ENCODE assay signal across 23 cellular contexts in genomic region chr14:80978403-80978802, GRCh38. TPM values are rescaled to one million over a fixed set of nuclear protein-coding genes. Genes with fewer than 3 reads are reported as not detected.
A peak's percentile ranks its signal among the peaks of the same experiment; 100 is the strongest.
DNase-seq lines count a peak whose midpoint lies in the region; ATAC-seq and TF ChIP-seq lines count a peak whose summit lies in the region.
"Had no signal": no experiment of that assay in that cellular context is flagged by ENCODE, and none has a peak within 500 bp of the region (broad histone marks: within the 10 kb centered on the region; RNA-seq: fewer than 3 reads in every experiment).

No MANE protein-coding gene starts in this region.

- no peaks in the 10 kb centered on the region for H3K36me3 ChIP-seq in upper lobe of left lung
- H3K36me3 ChIP-seq: pancreas had no signal

- H3K4me3 Mint-ChIP-seq in activated T-cell treated with anti-CD3 and anti-CD28 coated beads, Interleukin-2, amount 50 U/mL, for 72 hours, result peak overlapping the region in 1 of 2 donors; percentile 45
- H3K4me3 Mint-ChIP-seq in T-cell, result no peak overlapping the region
- H3K4me3 Mint-ChIP-seq: activated B cell treated with CpG ODN at 0.5 μM for 24 hours; activated T-helper 1 cell treated with anti-CD3 and anti-CD28 coated beads, Interleukin-12 subunit alpha, Interleukin-12 subunit beta, Interleukin-2, Interleukin-4 antibody, amounts not matched to agents 30 ng/mL and 10 ng/mL and 1 ng/mL, durations not matched to agents 14 hours and 24 hours and 36 hours; naive B cell had no signal

- H3K27ac ChIP-seq in upper lobe of left lung, result no peak overlapping the region
- H3K27ac ChIP-seq: hepatocyte, pancreas, RWPE1 had no signal

- POLR2A ChIA-PET in T-cell (lab: Charles Lee), result interaction anchor here in 1 of 2 donors (0.6 to 1.5 kb wide), 2 partner anchors 14 to 241 kb away, joined by 3 to 7 read pairs; no protein-coding TSS in a partner anchor

- TF ChIP-seq POLR2A in upper lobe of left lung (IDR thresholded peaks at IDR 0.05), result no peak

- H3K9me3 ChIP-seq in upper lobe of left lung, result no peaks in the 10 kb centered on the region
- H3K9me3 ChIP-seq: pancreas had no signal

- ATAC-seq in activated T-cell treated with anti-CD3 and anti-CD28 coated beads, Interleukin-2, amount 50 U/mL, for 72 hours (replicated peaks in 1 of 2), result peak; percentile 77 to 78
- peak; percentile 54 for ATAC-seq in HG02943 (IDR thresholded peaks at IDR 0.05; ENCODE audit: low read depth, unreplicated experiment)
- peak; percentile 71 to 91 (median 78) for ATAC-seq in T-cell (replicated peaks in 1 of 4)
- peak; percentile 58 for ATAC-seq in stimulated activated naive CD8-positive, alpha-beta T cell treated with anti-CD3 and anti-CD28 coated beads, Interleukin-15, Interleukin-2, amounts not matched to agents 100 U/mL and 50 U/mL, for 24 hours
- ATAC-seq in HG02981 (IDR thresholded peaks at IDR 0.05; ENCODE audit: unreplicated experiment), result no peak
- no peak for ATAC-seq in upper lobe of left lung (ENCODE audit: low FRiP score in 2 of 2)
- ATAC-seq: pancreas, sciatic nerve had no signal

- H3K36me3 Mint-ChIP-seq in activated T-cell treated with anti-CD3 and anti-CD28 coated beads, Interleukin-2, amount 50 U/mL, for 72 hours (ENCODE audit: insufficient read depth in 2 of 2), result no peaks in the 10 kb centered on the region
- H3K36me3 Mint-ChIP-seq in T-cell, result no peaks in the 10 kb centered on the region
- H3K36me3 Mint-ChIP-seq: naive B cell had no signal

- CTCF ChIA-PET in T-cell (lab: Charles Lee), result interaction anchor here (0.7 to 2.7 kb wide), 7 partner anchors 9 to 36 kb away, joined by 3 to 32 read pairs (median 5); partner anchors contain the start of gene TSHR (in 1 of the 2)

- peaks cover 30% of the 10 kb centered on the region for H3K4me1 Mint-ChIP-seq in activated T-cell treated with anti-CD3 and anti-CD28 coated beads, Interleukin-2, amount 50 U/mL, for 72 hours (ENCODE audit: low read depth)
- peaks cover 20 to 26% (median 25%) of the 10 kb centered on the region in 3 donors for H3K4me1 Mint-ChIP-seq in T-cell
- H3K4me1 Mint-ChIP-seq: activated B cell treated with CpG ODN at 0.5 μM for 24 hours had no signal

- H3K27me3 Mint-ChIP-seq in activated T-cell treated with anti-CD3 and anti-CD28 coated beads, Interleukin-2, amount 50 U/mL, for 72 hours (ENCODE audit: low read depth), result peaks cover 22% of the 10 kb centered on the region
- H3K27me3 Mint-ChIP-seq in T-cell, result peaks cover 2 to 3% of the 10 kb centered on the region in 2 donors

- no peak overlapping the region for H3K4me3 ChIP-seq in upper lobe of left lung
- H3K4me3 ChIP-seq: hepatocyte, pancreas had no signal

- WGBS in upper lobe of left lung, 2 donors, result 49 to 53% methylated on average over 2 of the region's 2 CpGs

- TF ChIP-seq CTCF in upper lobe of left lung (IDR thresholded peaks at IDR 0.05), result no peak

- peak in 1 of 2 donors; percentile 24 for DNase-seq in activated T-cell treated with anti-CD3 and anti-CD28 coated beads, Interleukin-2, amount 50 U/mL, for 72 hours
- DNase-seq in activated T-cell treated with anti-CD3 and anti-CD28 coated beads, Interleukin-2, amount 50 U/mL, for 1 hour, result no peak
- DNase-seq in T-cell, result peak in 8 of 34 experiments; percentile 4 to 12 (median 8)
- DNase-seq in stimulated activated naive CD8-positive, alpha-beta T cell treated with anti-CD3 and anti-CD28 coated beads, Interleukin-15, Interleukin-2, amounts not matched to agents 100 U/mL and 50 U/mL, for 24 hours, result no peak
- no peak for DNase-seq in kidney tubule cell (ENCODE audit: low spot score)
- no peak for DNase-seq in upper lobe of left lung
- DNase-seq: activated B cell treated with CpG ODN at 0.5 μM for 24 hours; islet precursor cell; Kasumi-1; mammary epithelial cell; naive B cell; NCI-H1417; NCI-H345; pancreas; stimulated activated CD4-positive, alpha-beta T cell treated with anti-CD3 and anti-CD28 coated beads, Interleukin-2, amount 100 ng/mL, for 24 hours; substantia nigra had no signal

- H3K27me3 ChIP-seq in upper lobe of left lung, result no peaks in the 10 kb centered on the region
- H3K27me3 ChIP-seq: hepatocyte, pancreas had no signal

- H3K9me3 Mint-ChIP-seq in activated T-cell treated with anti-CD3 and anti-CD28 coated beads, Interleukin-2, amount 50 U/mL, for 72 hours, result no peaks in the 10 kb centered on the region
- no peaks in the 10 kb centered on the region for H3K9me3 Mint-ChIP-seq in T-cell
- H3K9me3 Mint-ChIP-seq: activated B cell treated with CpG ODN at 0.5 μM for 24 hours; activated T-helper 1 cell treated with anti-CD3 and anti-CD28 coated beads, Interleukin-12 subunit alpha, Interleukin-12 subunit beta, Interleukin-2, Interleukin-4 antibody, amounts not matched to agents 30 ng/mL and 10 ng/mL and 1 ng/mL, durations not matched to agents 14 hours and 24 hours and 36 hours; naive B cell had no signal

- no peak for TF ChIP-seq EP300 in upper lobe of left lung (IDR thresholded peaks at IDR 0.05)

- no peak overlapping the region for H3K27ac Mint-ChIP-seq in activated T-cell treated with anti-CD3 and anti-CD28 coated beads, Interleukin-2, amount 50 U/mL, for 72 hours
- H3K27ac Mint-ChIP-seq in T-cell, result peak overlapping the region in 1 of 2 donors; percentile 51
- H3K27ac Mint-ChIP-seq: activated B cell treated with CpG ODN at 0.5 μM for 24 hours; activated T-helper 1 cell treated with anti-CD3 and anti-CD28 coated beads, Interleukin-12 subunit alpha, Interleukin-12 subunit beta, Interleukin-2, Interleukin-4 antibody, amounts not matched to agents 30 ng/mL and 10 ng/mL and 1 ng/mL, durations not matched to agents 14 hours and 24 hours and 36 hours had no signal

- H3K4me1 ChIP-seq in upper lobe of left lung, result no peaks in the 10 kb centered on the region

RNA-seq across cellular contexts. Expression of gene TSHR, which starts 23.0 kb away (rescaled TPM):
- not detected for total RNA-seq in activated T-cell treated with anti-CD3 and anti-CD28 coated beads, Interleukin-2, amount 50 U/mL, for 72 hours
- total RNA-seq in T-cell, result 1 to 10 TPM in 2 of 5 donors, under 1 TPM in 3; 0.25 to 1.7 (median 0.86) TPM
- total RNA-seq in upper lobe of left lung, result 1 to 10 TPM in 1 of 6 donors, not detected in 5; 1.4 TPM
- total RNA-seq: activated B cell treated with CpG ODN at 0.5 μM for 24 hours, astrocyte, hepatocyte, mammary epithelial cell had no signal

RNA-seq across cellular contexts. Expression of gene CEP128, which starts 36.9 kb away (rescaled TPM):
- 10 to 100 TPM; 14.2 to 16.9 TPM for total RNA-seq in activated T-cell treated with anti-CD3 and anti-CD28 coated beads, Interleukin-2, amount 50 U/mL, for 72 hours
- 10 to 100 TPM; 12.6 to 24.8 (median 15.2) TPM for total RNA-seq in T-cell
- total RNA-seq in upper lobe of left lung, result 10 to 100 TPM in 2 of 6 donors, 1 to 10 TPM in 4; 5.7 to 31.7 (median 7.5) TPM

Comparison
In these comparisons a context has a peak if more than half of its experiments do, and no peak if none do; other contexts are left out.
1. ATAC-seq: peak in activated T-cell treated with anti-CD3 and anti-CD28 coated beads, Interleukin-2, amount 50 U/mL, for 72 hours (2 of 2), HG02943 (single experiment), T-cell (4 of 4) and stimulated activated naive CD8-positive, alpha-beta T cell treated with anti-CD3 and anti-CD28 coated beads, Interleukin-15, Interleukin-2, amounts not matched to agents 100 U/mL and 50 U/mL, for 24 hours (single experiment); none in HG02981 (single experiment) and upper lobe of left lung (0 of 2).